16 cellular contexts compared by ENCODE assay signal in the genomic region with DNA sequence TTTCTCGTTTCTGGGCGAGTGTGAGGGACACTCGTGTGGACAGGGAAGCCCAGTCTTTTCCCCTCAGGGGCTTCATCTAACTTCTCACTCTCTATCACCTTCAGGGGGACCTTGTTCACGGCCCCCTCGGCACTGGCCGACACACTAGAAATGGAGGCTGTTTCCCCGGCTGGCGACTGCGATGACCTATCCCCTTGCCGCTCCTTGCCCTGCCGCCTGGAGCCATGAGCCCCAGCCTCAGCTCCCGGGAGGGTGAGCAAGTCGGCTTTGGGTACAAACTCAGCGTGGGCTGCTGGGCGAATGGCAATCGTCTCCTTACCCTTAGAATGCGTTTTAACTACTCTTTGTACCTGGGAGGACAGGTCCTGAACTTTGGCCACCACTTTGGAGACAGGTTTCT.
"Had no signal": no experiment of that assay in that cellular context is flagged by ENCODE, and none has a peak within 500 bp of the region (broad histone marks: within the 10 kb centered on the region; RNA-seq: fewer than 3 reads in every experiment).

No MANE protein-coding gene starts in this region.

- H3K9me3 ChIP-seq: prostate gland, SJSA1, testis had no signal

- H3K27ac ChIP-seq: prostate gland, SJSA1, testis had no signal

- H3K4me3 ChIP-seq: prostate gland, SJSA1, testis had no signal

- DNase-seq: activated CD4-positive, alpha-beta T cell treated with anti-CD3 and anti-CD28 coated beads for 1 hour; activated CD8-positive, alpha-beta memory T cell treated with anti-CD3 and anti-CD28 coated beads, Interleukin-2, amount 50 U/mL, for 48 hours; activated CD8-positive, alpha-beta T cell treated with anti-CD3 and anti-CD28 coated beads for 36 hours; activated naive CD8-positive, alpha-beta T cell treated with anti-CD3 and anti-CD28 coated beads, Interleukin-2, amount 50 U/mL, for 24 hours; cortex of kidney; erythroblast; kidney glomerular epithelial cell; mesenchymal stem cell; stimulated activated CD4-positive, alpha-beta T cell treated with anti-CD3 and anti-CD28 coated beads, Interleukin-4, amount 100 ng/mL, for 1 hour; stimulated activated CD8-positive, alpha-beta memory T cell treated with anti-CD3 and anti-CD28 coated beads, Interleukin-4, amount 100 ng/mL, for 48 hours; stimulated activated naive CD8-positive, alpha-beta T cell treated with anti-CD3 and anti-CD28 coated beads, Interleukin-15, Interleukin-2, amounts not matched to agents 100 U/mL and 50 U/mL, for 24 hours; T1000; testis had no signal

- H3K27me3 ChIP-seq: testis had no signal

- H3K36me3 ChIP-seq: prostate gland, SJSA1 had no signal

- H3K4me1 ChIP-seq: prostate gland, SJSA1, testis had no signal

- ATAC-seq: activated CD8-positive, alpha-beta T cell treated with anti-CD3 and anti-CD28 coated beads for 36 hours; activated naive CD8-positive, alpha-beta T cell treated with anti-CD3 and anti-CD28 coated beads, Interleukin-2, amount 50 U/mL, for 24 hours; natural killer cell treated with Interleukin-12 subunit alpha and Interleukin-12 subunit beta and Interleukin-15 and Interleukin-18, amount 100 ng/mL, for 72 hours; stimulated activated naive CD8-positive, alpha-beta T cell treated with anti-CD3 and anti-CD28 coated beads, Interleukin-15, Interleukin-2, amounts not matched to agents 100 U/mL and 50 U/mL, for 24 hours had no signal
